Comparison of ENCODE assay signal across 12 cellular contexts in genomic region chr1:185568155-185569123, GRCh38.
A peak's percentile ranks its signal among the peaks of the same experiment; 100 is the strongest.
DNase-seq lines count a peak whose midpoint lies in the region; ATAC-seq and TF ChIP-seq lines count a peak whose summit lies in the region.
"Had no signal": no experiment of that assay in that cellular context is flagged by ENCODE, and none has a peak within 500 bp of the region (broad histone marks: within the 10 kb centered on the region; RNA-seq: fewer than 3 reads in every experiment).

No MANE protein-coding gene starts in this region.

- no peak overlapping the region for H2BK12ac ChIP-seq in trophoblast cell (ENCODE audit: low read length)

- H3K9ac ChIP-seq in trophoblast cell (ENCODE audit: low read length): no peak overlapping the region

- H3K36me3 ChIP-seq in CD4-positive, CD25-positive, alpha-beta regulatory T cell (ENCODE audit: control insufficient read depth, insufficient read depth, low read length): no peaks in the 10 kb centered on the region
- H3K36me3 ChIP-seq in Caco-2 (ENCODE audit: control insufficient read depth, insufficient read depth, low read length) (no peaks in the 10 kb centered on the region), trophoblast cell (ENCODE audit: control insufficient read depth in 1 of 2, insufficient read depth in 2 of 2, low read length in 2 of 2) (no peaks in the 10 kb centered on the region)
- H3K36me3 ChIP-seq: esophagus muscularis mucosa, upper lobe of left lung had no signal

- H2BK5ac ChIP-seq in trophoblast cell (ENCODE audit: low read depth, low read length, poor library complexity): no peak overlapping the region

- peak overlapping the region; percentile 96 to 99 (median 99) for H3K27ac Mint-ChIP-seq in CD4-positive, CD25-positive, alpha-beta regulatory T cell
- H3K27ac Mint-ChIP-seq in HFFc6 (peak overlapping the region; percentile 53), immature natural killer cell (peak overlapping the region; percentile 98 to 100 (median 99)), Caco-2 (ENCODE audit: unreplicated experiment) (no peak overlapping the region)
- H3K27ac Mint-ChIP-seq in T-helper 1 cell treated with Interleukin-12 subunit alpha and Interleukin-12 subunit beta and Interleukin-4 antibody, amounts not matched to agents 30 μg/mL and 1 μg/mL, for 36 hours: peak overlapping the region; percentile 75

- peaks cover 12% of the 10 kb centered on the region for H3K27me3 Mint-ChIP-seq in CD4-positive, CD25-positive, alpha-beta regulatory T cell
- H3K27me3 Mint-ChIP-seq in HFFc6 (ENCODE audit: insufficient read depth) (peaks cover under 1% of the 10 kb centered on the region; the same call in 1 of the 2 replicates), immature natural killer cell (ENCODE audit: low read depth in 3 of 3) (peaks cover 4 to 11% (median 9%) of the 10 kb centered on the region in 3 donors), Caco-2 (ENCODE audit: insufficient read depth, unreplicated experiment) (no peaks in the 10 kb centered on the region)
- no peaks in the 10 kb centered on the region for H3K27me3 Mint-ChIP-seq in T-helper 1 cell treated with Interleukin-12 subunit alpha and Interleukin-12 subunit beta and Interleukin-4 antibody, amounts not matched to agents 30 μg/mL and 1 μg/mL, for 36 hours (ENCODE audit: low read depth)

- peaks cover 52% of the 10 kb centered on the region for H3K4me1 ChIP-seq in CD4-positive, CD25-positive, alpha-beta regulatory T cell (ENCODE audit: control insufficient read depth, insufficient read depth, low read length, poor library complexity, severe bottlenecking)
- peaks cover 7% of the 10 kb centered on the region; the same call in 1 of the 2 replicates for H3K4me1 ChIP-seq in Caco-2
- H3K4me1 ChIP-seq in trophoblast cell (ENCODE audit: control insufficient read depth in 1 of 2, insufficient read depth in 2 of 2, low read length in 2 of 2): peaks cover 0 to 8% of the 10 kb centered on the region in 2 experiments

- no peak overlapping the region for H4K12ac ChIP-seq in trophoblast cell (ENCODE audit: low read depth, low read length)

- no CpG with 5 or more reads among the region's 3 CpGs for WGBS in trophoblast cell (ENCODE audit: extremely low coverage, insufficient coverage, insufficient read length)

- peak overlapping the region; percentile 8 to 66 (median 52) for H3K4me3 Mint-ChIP-seq in CD4-positive, CD25-positive, alpha-beta regulatory T cell
- H3K4me3 Mint-ChIP-seq in HFFc6 (no peak overlapping the region), immature natural killer cell (peak overlapping the region; percentile 60 to 83 (median 80)), Caco-2 (ENCODE audit: unreplicated experiment) (no peak overlapping the region)
- H3K4me3 Mint-ChIP-seq in T-helper 1 cell treated with Interleukin-12 subunit alpha and Interleukin-12 subunit beta and Interleukin-4 antibody, amounts not matched to agents 30 μg/mL and 1 μg/mL, for 36 hours: peak overlapping the region; percentile 47

- no peak overlapping the region for H4K8ac ChIP-seq in trophoblast cell (ENCODE audit: low read depth, low read length)

- no peak for TF ChIP-seq CTCF in HFFc6 (IDR thresholded peaks at IDR 0.05)
- no peak for TF ChIP-seq CTCF in Caco-2 (IDR thresholded peaks at IDR 0.05; ENCODE audit: insufficient read depth in 1 of 2, low read depth in 1 of 2, low read length in 1 of 2, severe bottlenecking in 1 of 2, unreplicated experiment in 1 of 2)

- peak overlapping the region; percentile 73 for H3K4me3 ChIP-seq in CD4-positive, CD25-positive, alpha-beta regulatory T cell (ENCODE audit: low read depth, low read length)
- H3K4me3 ChIP-seq in Caco-2 (ENCODE audit: low read depth, low read length) (no peak overlapping the region), trophoblast cell (ENCODE audit: low read depth, low read length) (no peak overlapping the region)
- H3K4me3 ChIP-seq: esophagus muscularis mucosa, upper lobe of left lung had no signal

- peaks cover 24% of the 10 kb centered on the region for H3K79me1 ChIP-seq in trophoblast cell (ENCODE audit: low read length)

- no peaks in the 10 kb centered on the region for H3K36me3 Mint-ChIP-seq in CD4-positive, CD25-positive, alpha-beta regulatory T cell
- H3K36me3 Mint-ChIP-seq in HFFc6 (ENCODE audit: low read depth): no peaks in the 10 kb centered on the region
- H3K36me3 Mint-ChIP-seq in T-helper 1 cell treated with Interleukin-12 subunit alpha and Interleukin-12 subunit beta and Interleukin-4 antibody, amounts not matched to agents 30 μg/mL and 1 μg/mL, for 36 hours (ENCODE audit: low read depth): peaks cover 18% of the 10 kb centered on the region
- H3K36me3 Mint-ChIP-seq in immature natural killer cell: peaks cover 0 to 5% (median 4%) of the 10 kb centered on the region in 3 donors
- H3K36me3 Mint-ChIP-seq in Caco-2 (ENCODE audit: insufficient read depth, unreplicated experiment): no peaks in the 10 kb centered on the region

- peak in 2 of 3 donors; percentile 52 to 55 for DNase-seq in CD4-positive, CD25-positive, alpha-beta regulatory T cell
- DNase-seq in HFFc6 (peak; percentile 34), immature natural killer cell (peak; percentile 31 to 54 (median 44)), SW480 (ENCODE audit: low spot score) (no peak), Caco-2 (no peak), trophoblast cell (no peak)
- DNase-seq: caudate nucleus, NCI-H146, upper lobe of left lung had no signal

- H3K4me2 ChIP-seq in trophoblast cell (ENCODE audit: low read length): no peak overlapping the region

- H2AFZ ChIP-seq in trophoblast cell (ENCODE audit: insufficient read depth, low read length, poor library complexity): no peak overlapping the region

- intact Hi-C loops in Caco-2 (cut with micrococcal nuclease; ENCODE audit: unreplicated experiment): no loop called here

- H2AK5ac ChIP-seq in trophoblast cell (ENCODE audit: low read length): no peak overlapping the region

- no peak overlapping the region for H3K14ac ChIP-seq in trophoblast cell (ENCODE audit: low read length)

- H3K9me3 Mint-ChIP-seq in CD4-positive, CD25-positive, alpha-beta regulatory T cell: peaks cover 0 to 10% (median 1%) of the 10 kb centered on the region in 7 donors
- H3K9me3 Mint-ChIP-seq in HFFc6: no peaks in the 10 kb centered on the region
- peaks cover 13% of the 10 kb centered on the region for H3K9me3 Mint-ChIP-seq in T-helper 1 cell treated with Interleukin-12 subunit alpha and Interleukin-12 subunit beta and Interleukin-4 antibody, amounts not matched to agents 30 μg/mL and 1 μg/mL, for 36 hours
- H3K9me3 Mint-ChIP-seq in immature natural killer cell: peaks cover 0 to 2% (median 0%) of the 10 kb centered on the region in 6 donors
- peaks cover 36% of the 10 kb centered on the region for H3K9me3 Mint-ChIP-seq in Caco-2 (ENCODE audit: unreplicated experiment)

- H3K27ac ChIP-seq in CD4-positive, CD25-positive, alpha-beta regulatory T cell (ENCODE audit: insufficient read depth, low read length, poor library complexity, severe bottlenecking): peak overlapping the region; percentile 97
- H3K27ac ChIP-seq in trophoblast cell (ENCODE audit: low read depth, low read length): no peak overlapping the region
- H3K27ac ChIP-seq: esophagus muscularis mucosa had no signal

- no peak overlapping the region for H3K18ac ChIP-seq in trophoblast cell (ENCODE audit: low read length)

- peak; percentile 15 to 36 for ATAC-seq in CD4-positive, CD25-positive, alpha-beta regulatory T cell (ENCODE audit: low read depth in 2 of 2)
- ATAC-seq in HG02759 (IDR thresholded peaks at IDR 0.05; ENCODE audit: unreplicated experiment): no peak

- H4K91ac ChIP-seq in trophoblast cell (ENCODE audit: low read depth, low read length): no peak overlapping the region

- peaks cover 21 to 84% (median 64%) of the 10 kb centered on the region in 4 donors for H3K4me1 Mint-ChIP-seq in CD4-positive, CD25-positive, alpha-beta regulatory T cell
- H3K4me1 Mint-ChIP-seq in HFFc6 (ENCODE audit: low read depth) (peaks cover 71% of the 10 kb centered on the region), immature natural killer cell (peaks cover 42 to 56% of the 10 kb centered on the region in 2 donors), Caco-2 (ENCODE audit: low read depth, unreplicated experiment) (peaks cover 6% of the 10 kb centered on the region)
- H3K4me1 Mint-ChIP-seq in T-helper 1 cell treated with Interleukin-12 subunit alpha and Interleukin-12 subunit beta and Interleukin-4 antibody, amounts not matched to agents 30 μg/mL and 1 μg/mL, for 36 hours (ENCODE audit: low read depth): peaks cover 42% of the 10 kb centered on the region

- no peak overlapping the region for H3K23ac ChIP-seq in trophoblast cell (ENCODE audit: low read length)

- POLR2A ChIA-PET in Caco-2 (lab: Charles Lee): no interaction called here

- no peaks in the 10 kb centered on the region for H3K27me3 ChIP-seq in CD4-positive, CD25-positive, alpha-beta regulatory T cell (ENCODE audit: control insufficient read depth, insufficient read depth, low read length)
- H3K27me3 ChIP-seq in Caco-2 (replicated peaks; ENCODE audit: control insufficient read depth, insufficient read depth, low read length) (no peaks in the 10 kb centered on the region), trophoblast cell (ENCODE audit: insufficient read depth, low read length) (no peaks in the 10 kb centered on the region)
- H3K27me3 ChIP-seq: esophagus muscularis mucosa, upper lobe of left lung had no signal

- H3K4ac ChIP-seq in trophoblast cell (ENCODE audit: low read depth, low read length): no peak overlapping the region

- H2BK120ac ChIP-seq in trophoblast cell (ENCODE audit: insufficient read depth, low read length, poor library complexity): no peak overlapping the region

- CTCF ChIA-PET in Caco-2 (lab: Charles Lee): no interaction called here

- no peaks in the 10 kb centered on the region for H3K9me3 ChIP-seq in CD4-positive, CD25-positive, alpha-beta regulatory T cell (ENCODE audit: control insufficient read depth in 2 of 2, low read length in 2 of 2)
- no peaks in the 10 kb centered on the region for H3K9me3 ChIP-seq in Caco-2
- no peaks in the 10 kb centered on the region for H3K9me3 ChIP-seq in trophoblast cell (ENCODE audit: insufficient read depth, low read depth, low read length)
- H3K9me3 ChIP-seq: esophagus muscularis mucosa, upper lobe of left lung had no signal

- no TSS peak for BruUV-seq in Caco-2 (replicated peaks; lab: Mats Ljungman, UMichigan)

- peaks cover 4% of the 10 kb centered on the region for H3K79me2 ChIP-seq in trophoblast cell (ENCODE audit: control insufficient read depth, insufficient read depth, low read length, poor library complexity)

Comparison
In these comparisons a context has a peak if more than half of its experiments do, and no peak if none do; other contexts are left out.
1. DNase-seq: peak in CD4-positive, CD25-positive, alpha-beta regulatory T cell (2 of 3), HFFc6 (single experiment) and immature natural killer cell (3 of 3); none in SW480 (single experiment), Caco-2 (0 of 2) and trophoblast cell (0 of 2).
2. H3K4me3 Mint-ChIP-seq: peak in CD4-positive, CD25-positive, alpha-beta regulatory T cell (4 of 4), T-helper 1 cell treated with Interleukin-12 subunit alpha and Interleukin-12 subunit beta and Interleukin-4 antibody, amounts not matched to agents 30 μg/mL and 1 μg/mL, for 36 hours (single experiment) and immature natural killer cell (5 of 5); none in HFFc6 (single experiment) and Caco-2 (single experiment).